ENCODE assay signal across 8 cellular contexts in genomic region chr19:39970424-39970673, GRCh38. TPM values are rescaled to one million over a fixed set of nuclear protein-coding genes. Genes with fewer than 3 reads are reported as not detected.
A peak's percentile ranks its signal among the peaks of the same experiment; 100 is the strongest.
DNase-seq lines count a peak whose midpoint lies in the region; ATAC-seq, FAIRE-seq and TF ChIP-seq lines count a peak whose summit lies in the region.

No MANE protein-coding gene starts in this region.

- intact Hi-C loops in heart left ventricle (cut with DNase I) = loop anchor here in 6 of 10 donors (2.0 to 10.0 kb wide), 6 partner anchors 26 to 178 kb away; partner anchors contain the start of genes ZNF546 (in 3 of the 6), FBL (in 2 of the 6) and ZNF780A (in 1 of the 6)
- intact Hi-C loops in cardiac septum (cut with DNase I) = loop anchor here (5.0 to 10.0 kb wide), 2 partner anchors 123 to 176 kb away; partner anchors contain the start of gene FBL

- H3K27me3 ChIP-seq in heart left ventricle (no peaks in the 10 kb centered on the region), lung (ENCODE audit: control insufficient read depth, insufficient read depth) (no peaks in the 10 kb centered on the region), upper lobe of left lung (no peaks in the 10 kb centered on the region)

- peaks cover 0 to 32% (median 13%) of the 10 kb centered on the region in 12 donors for H3K4me1 ChIP-seq in heart left ventricle
- H3K4me1 ChIP-seq in lung (ENCODE audit: control insufficient read depth in 2 of 2, insufficient read depth in 2 of 2, low read length in 2 of 2) = peaks cover 0 to 4% of the 10 kb centered on the region in 2 donors
- H3K4me1 ChIP-seq in upper lobe of left lung = peaks cover 16 to 28% (median 18%) of the 10 kb centered on the region in 4 donors

- peak in 2 of 4 donors; percentile 21 to 33 for ATAC-seq in heart left ventricle
- no peak for ATAC-seq in lung (ENCODE audit: insufficient read depth, low FRiP score)
- peak in 1 of 2 donors; percentile 13 for ATAC-seq in upper lobe of left lung (ENCODE audit: low FRiP score in 2 of 2)

- FAIRE-seq in urothelium cell line (lab: Jason Lieb, UNC) = no peak

- no peaks in the 10 kb centered on the region for H3K9me3 ChIP-seq in heart left ventricle
- no peaks in the 10 kb centered on the region for H3K9me3 ChIP-seq in lung (ENCODE audit: control insufficient read depth in 2 of 2, insufficient read depth in 1 of 2, low read length in 1 of 2)
- H3K9me3 ChIP-seq in upper lobe of left lung = no peaks in the 10 kb centered on the region

- DNase-seq in heart left ventricle (no peak), cardiac septum (ENCODE audit: low spot score) (no peak), NCI-H2029 (lab: John Stamatoyannopoulos, UW) (peak; percentile 39), brain pericyte (ENCODE audit: low read depth, low spot score) (peak; percentile 5), lung (ENCODE audit: low spot score) (no peak), upper lobe of left lung (no peak), urothelium cell line (ENCODE audit: low spot score) (no peak)
- DNase-seq in NK-92 treated with Interleukin-12 subunit alpha and Interleukin-12 subunit beta, amount 100 ng/mL, for 24 hours (lab: John Stamatoyannopoulos, UW) = no peak

- peak overlapping the region; percentile 59 to 93 (median 85) for H3K4me3 ChIP-seq in heart left ventricle
- H3K4me3 ChIP-seq in lung = peak overlapping the region; percentile 67
- H3K4me3 ChIP-seq in upper lobe of left lung = peak overlapping the region; percentile 49 to 90 (median 88)

- TF ChIP-seq EP300 in upper lobe of left lung (IDR thresholded peaks at IDR 0.05) = no peak

- TF ChIP-seq CTCF in heart left ventricle (IDR thresholded peaks at IDR 0.05) (no peak), lung (IDR thresholded peaks at IDR 0.05; ENCODE audit: control extremely low read depth, extremely low read depth) (no peak), upper lobe of left lung (IDR thresholded peaks at IDR 0.05) (no peak)

- H3K36me3 ChIP-seq in heart left ventricle (peaks cover 0 to 35% (median 33%) of the 10 kb centered on the region in 9 donors), lung (ENCODE audit: control insufficient read depth in 2 of 2, insufficient read depth in 2 of 2, low read length in 2 of 2) (peaks cover 7 to 19% of the 10 kb centered on the region in 2 donors), upper lobe of left lung (peaks cover 9 to 32% (median 31%) of the 10 kb centered on the region in 4 donors)

- 2 to 12% (median 3%) methylated on average over 5 to 11 of the region's 11 CpGs for WGBS in heart left ventricle, 4 donors
- 3 to 4% methylated on average over 11 of the region's 11 CpGs for WGBS in lung, 2 donors
- WGBS in upper lobe of left lung, 2 donors = 0 to 3% methylated on average over 4 to 11 of the region's 11 CpGs

- no peak for TF ChIP-seq POLR2A in heart left ventricle (IDR thresholded peaks at IDR 0.05)
- no peak for TF ChIP-seq POLR2A in upper lobe of left lung (IDR thresholded peaks at IDR 0.05)

- H3K27ac ChIP-seq in heart left ventricle (peak overlapping the region; percentile 40 to 95 (median 90)), lung (ENCODE audit: low read depth in 1 of 2, low read length in 1 of 2) (peak overlapping the region; percentile 83 to 93), upper lobe of left lung (peak overlapping the region; percentile 79 to 92 (median 88))

RNA-seq across cellular contexts. Expression of gene PSMC4, which starts 0.6 kb away (rescaled TPM):
- total RNA-seq in heart left ventricle (100 to 1,000 TPM in 1 of 9 donors, 10 to 100 TPM in 8; 58.5 to 112 (median 78.6) TPM), cardiac septum (70.2 TPM), lung (10 to 100 TPM; 45.2 to 90.5 TPM), upper lobe of left lung (10 to 100 TPM; 41.1 to 85.7 (median 59.9) TPM)
- polyA plus RNA-seq in heart left ventricle (100 to 1,000 TPM in 1 of 2 donors, 10 to 100 TPM in 1; 65.9 to 120 TPM), lung (10 to 100 TPM; 83.9 to 95.4 TPM)

RNA-seq across cellular contexts. Expression of gene ZNF546, which starts 26.5 kb away (rescaled TPM):
- total RNA-seq in heart left ventricle (10 to 100 TPM in 3 of 9 donors, 1 to 10 TPM in 6; 4.2 to 14.4 (median 9.2) TPM), cardiac septum (10.1 TPM), lung (1 to 10 TPM; 4.2 to 9.2 TPM), upper lobe of left lung (1 to 10 TPM; 2.1 to 6.4 (median 5.0) TPM)
- polyA plus RNA-seq in heart left ventricle (1 to 10 TPM; 1.4 to 4.5 TPM), lung (1 to 10 TPM; 1.0 to 1.1 TPM)

RNA-seq across cellular contexts. Expression of gene FCGBP, which starts 35.9 kb away (rescaled TPM):
- total RNA-seq in heart left ventricle = 10 to 100 TPM in 3 of 9 donors, 1 to 10 TPM in 5, under 1 TPM in 1; 0.85 to 44.4 (median 6.3) TPM
- polyA plus RNA-seq in heart left ventricle = 1 to 10 TPM in 1 of 2 donors, under 1 TPM in 1; 0.76 to 1.2 TPM
- total RNA-seq in cardiac septum = 14.2 TPM
- total RNA-seq in lung = 10 to 100 TPM; 49.5 to 65.8 TPM
- 1 to 10 TPM; 1.3 to 3.4 TPM for polyA plus RNA-seq in lung
- total RNA-seq in upper lobe of left lung = 10 to 100 TPM in 4 of 6 donors, 1 to 10 TPM in 2; 7.0 to 27.2 (median 14.3) TPM

Comparison
In these comparisons a context has a peak if more than half of its experiments do, and no peak if none do; other contexts are left out.
1. DNase-seq: peak in NCI-H2029 (single experiment) and brain pericyte (single experiment); none in heart left ventricle (0 of 5), cardiac septum (single experiment), lung (single experiment), upper lobe of left lung (0 of 2), urothelium cell line (single experiment) and NK-92 treated with Interleukin-12 subunit alpha and Interleukin-12 subunit beta, amount 100 ng/mL, for 24 hours (single experiment).
2. Peak in every context shown above with its lines, with median percentiles within 50 percentile points of each other: H3K27ac ChIP-seq and H3K4me3 ChIP-seq.